19 cellular contexts compared by ENCODE assay signal in genomic region chr1:3911981-3912808, GRCh38. TPM values are rescaled to one million over a fixed set of nuclear protein-coding genes. Genes with fewer than 3 reads are reported as not detected.
A peak's percentile ranks its signal among the peaks of the same experiment; 100 is the strongest.
DNase-seq lines count a peak whose midpoint lies in the region; ATAC-seq, FAIRE-seq and TF ChIP-seq lines count a peak whose summit lies in the region.
"Had no signal": no experiment of that assay in that cellular context is flagged by ENCODE, and none has a peak within 500 bp of the region (broad histone marks: within the 10 kb centered on the region; RNA-seq: fewer than 3 reads in every experiment).

No MANE protein-coding gene starts in this region.

- TF ChIP-seq RAD21 in HepG2 (CRISPR knock-in tag; IDR thresholded peaks at IDR 0.05) = no peak

- TF ChIP-seq CTCF in SU-DHL-6 (IDR thresholded peaks at IDR 0.05; ENCODE audit: insufficient read depth, low read length, poor library complexity, severe bottlenecking) = no peak
- TF ChIP-seq CTCF in HepG2 (CRISPR knock-in tag; IDR thresholded peaks at IDR 0.05) = no peak

- H3K4me2 ChIP-seq in SU-DHL-6 (ENCODE audit: low read depth, low read length, poor library complexity, severe bottlenecking) = peak overlapping the region; percentile 75
- H3K4me2 ChIP-seq in HepG2 (ENCODE audit: low read depth, low read length) = no peak overlapping the region
- H3K4me2 ChIP-seq: GM23338 had no signal

- H3K79me2 ChIP-seq in SU-DHL-6 (ENCODE audit: insufficient read depth, low read length) (no peaks in the 10 kb centered on the region), HepG2 (ENCODE audit: insufficient read depth, low read length) (no peaks in the 10 kb centered on the region)

- peaks cover 8% of the 10 kb centered on the region; the same call in 1 of the 2 replicates for H3F3A ChIP-seq in SU-DHL-6 (ENCODE audit: insufficient read depth)

- H3K4me3 ChIP-seq in SU-DHL-6 (ENCODE audit: insufficient read depth, low read length, poor library complexity, severe bottlenecking) (no peak overlapping the region), HepG2 (replicated peaks in 1 of 3; ENCODE audit: insufficient read depth in 1 of 3, low read depth in 2 of 3, low read length in 3 of 3) (no peak overlapping the region), HAP-1 (no peak overlapping the region)
- H3K4me3 ChIP-seq: GM23338, SJSA1 had no signal

- intact Hi-C loops in HepG2 (cut with micrococcal nuclease; ENCODE audit: unreplicated experiment) = no loop called here
- intact Hi-C loops in posterior vena cava (cut with DNase I) = loop anchor here in 1 of 2 donors (2.0 kb wide), 1 partner anchor 33 kb away; no protein-coding TSS in a partner anchor

- in situ Hi-C loops in HepG2 (cut with HindIII; ENCODE audit: extremely low pct_ligation_motif_present, low pct_unique_long_range_greater_than_20kb) (loop anchor here (25.0 kb wide), 1 partner anchor 150 kb away; no protein-coding TSS in a partner anchor), HAP-1 (cut with MboI; ENCODE audit: low sequenced_read_pairs) (no loop called here)

- ATAC-seq in HepG2 (no peak), GM18861 (IDR thresholded peaks at IDR 0.05; ENCODE audit: unreplicated experiment) (no peak)

- H3K4me1 ChIP-seq in HepG2 (ENCODE audit: insufficient read depth, low read length) (peaks cover 24% of the 10 kb centered on the region), HAP-1 (no peaks in the 10 kb centered on the region)
- H3K4me1 ChIP-seq: SJSA1 had no signal

- no peaks in the 10 kb centered on the region for H3K9me2 ChIP-seq in SU-DHL-6 (replicated peaks; ENCODE audit: insufficient read depth, low read length)

- FAIRE-seq in HepG2 (lab: Jason Lieb, UNC) = no peak
- FAIRE-seq in GM12891 (lab: Jason Lieb, UNC) = no peak

- H3K27me3 ChIP-seq in SU-DHL-6 (ENCODE audit: low read length) (no peaks in the 10 kb centered on the region), HepG2 (ENCODE audit: control insufficient read depth in 1 of 2, insufficient read depth in 2 of 2, low read length in 2 of 2) (no peaks in the 10 kb centered on the region), HAP-1 (ENCODE audit: low read depth) (no peaks in the 10 kb centered on the region)

- POLR2A ChIA-PET in HepG2 (lab: Yijun Ruan, JAX) = no interaction called here

- H2AFZ ChIP-seq in SU-DHL-6 (ENCODE audit: low read depth, low read length, severe bottlenecking) = no peak overlapping the region
- H2AFZ ChIP-seq in HepG2 (ENCODE audit: low read length) = no peak overlapping the region
- H2AFZ ChIP-seq: GM23338 had no signal

- CTCF ChIA-PET in HepG2 (lab: Yijun Ruan, JAX; ENCODE audit: low intra/inter-chr PET ratio, low total read pairs) = no interaction called here

- H4K20me1 ChIP-seq in SU-DHL-6 (ENCODE audit: low read depth, low read length) (no peaks in the 10 kb centered on the region), HepG2 (ENCODE audit: insufficient read depth, low read length) (peaks cover 3% of the 10 kb centered on the region; the same call in 1 of the 2 replicates)

- no peaks in the 10 kb centered on the region for H3K36me3 ChIP-seq in SU-DHL-6 (ENCODE audit: low read length)
- H3K36me3 ChIP-seq in HepG2 (replicated peaks in 1 of 2; ENCODE audit: control insufficient read depth in 1 of 2, insufficient read depth in 2 of 2, low read length in 2 of 2) = no peaks in the 10 kb centered on the region
- H3K36me3 ChIP-seq in HAP-1 (replicated peaks) = no peaks in the 10 kb centered on the region
- H3K36me3 ChIP-seq: SJSA1 had no signal

- peak overlapping the region; percentile 99 for H3K27ac ChIP-seq in SU-DHL-6 (ENCODE audit: low read depth, low read length)
- no peak overlapping the region for H3K27ac ChIP-seq in HepG2 (ENCODE audit: extremely low read length, insufficient read depth, low read length)
- H3K27ac ChIP-seq: 22Rv1, SJSA1 had no signal

- H3K9ac ChIP-seq in SU-DHL-6 (ENCODE audit: low read length) = peak overlapping the region; percentile 65; the same call in 1 of the 2 replicates
- H3K9ac ChIP-seq in HepG2 (ENCODE audit: insufficient read depth, low read depth, low read length) = no peak overlapping the region

- no TSS peak for BruUV-seq in HepG2 (replicated peaks; lab: Mats Ljungman, UMichigan)

- WGBS in HepG2 (ENCODE audit: low lambda C conversion rate) = 88% methylated on average over 14 of the region's 38 CpGs

- peak; percentile 25 for DNase-seq in activated CD4-positive, CD25-positive, alpha-beta regulatory T cell treated with anti-CD3 and anti-CD28 coated beads, Interleukin-2, amount 50 U/mL, for 72 hours
- DNase-seq in activated CD4-positive, CD25-positive, alpha-beta regulatory T cell (lab: John Stamatoyannopoulos, UW) = no peak
- no peak for DNase-seq in HepG2 (ENCODE audit: low spot score)
- peak; percentile 71 for DNase-seq in posterior vena cava (ENCODE audit: low spot score)
- DNase-seq in GM12891 (ENCODE audit: insufficient read length, low spot score) = no peak
- no peak for DNase-seq in HAP-1 (ENCODE audit: low spot score in 2 of 2)
- DNase-seq: AML-193; CD4-positive, CD25-positive, alpha-beta regulatory T cell; COR-L47; GDM1; NCI-H1417 treated with DMSO at 0.1 percent for 48 hours; NCI-H187 treated with DMSO at 0.1 percent for 48 hours; NCI-H226; NCI-H524 had no signal

- no peak for TF ChIP-seq EP300 in HepG2 (IDR thresholded peaks at IDR 0.05; ENCODE audit: low read depth in 2 of 2, low read length in 2 of 2)
- TF ChIP-seq EP300 in HepG2 (CRISPR knock-in tag; IDR thresholded peaks at IDR 0.05; ENCODE audit: borderline replicate concordance) = no peak

- H3K9me3 ChIP-seq in SU-DHL-6 (ENCODE audit: insufficient read depth, low read length) (no peaks in the 10 kb centered on the region), HepG2 (ENCODE audit: low read length) (no peaks in the 10 kb centered on the region), HAP-1 (no peaks in the 10 kb centered on the region)
- H3K9me3 ChIP-seq: SJSA1 had no signal

- TF ChIP-seq POLR2A in HepG2 (IDR thresholded peaks at IDR 0.05; ENCODE audit: insufficient read depth in 1 of 2, low read depth in 2 of 2, low read length in 2 of 2) = no peak
- no peak for TF ChIP-seq POLR2A in GM12891 (IDR thresholded peaks at IDR 0.05; ENCODE audit: low read depth, low read length)

RNA-seq across cellular contexts. Expression of gene C1orf174, which starts 12.1 kb away (rescaled TPM):
- 31.4 and 43.4 TPM in 2 replicates for total RNA-seq in HepG2 (2016; rRNA removed; fragmentation: Illumina TruSeq; extraction: Trizol)
- 9.1 and 10.6 TPM in 2 replicates for total RNA-seq in HepG2 (2016; cell fraction: cytosol; rRNA removed; fragmentation: Illumina TruSeq; extraction: Trizol; ENCODE audit: low read depth)
- total RNA-seq in HepG2 (2016; cell fraction: insoluble cytoplasmic fraction; rRNA removed; fragmentation: Illumina TruSeq; extraction: Trizol) = 30.8 and 45.5 TPM in 2 replicates
- total RNA-seq in HepG2 (2016; cell fraction: membrane; rRNA removed; fragmentation: Illumina TruSeq; extraction: Trizol) = 23.1 and 25.3 TPM in 2 replicates
- 12.4 and 14.4 TPM in 2 replicates for total RNA-seq in HepG2 (2016; cell fraction: nucleus; rRNA removed; fragmentation: Illumina TruSeq; extraction: Trizol)
- 18.7 and 21.6 TPM in 2 replicates for polyA plus RNA-seq in HepG2 (2011; rRNA removed)
- 19.8 and 22.2 TPM in 2 replicates for polyA plus RNA-seq in HepG2 (2011; cell fraction: cytosol; rRNA removed)
- 12.8 and 14.0 TPM in 2 replicates for polyA plus RNA-seq in HepG2 (2011; cell fraction: nucleus; rRNA removed)
- polyA plus RNA-seq in HepG2 (2012) = 13.3 and 16.8 TPM in 2 replicates
- polyA plus RNA-seq in HepG2 (2016; cell fraction: cytosol; fragmentation: Illumina TruSeq; extraction: Trizol; ENCODE audit: low read depth) = 4.2 and 5.1 TPM in 2 replicates
- polyA plus RNA-seq in HepG2 (2016; cell fraction: insoluble cytoplasmic fraction; fragmentation: Illumina TruSeq; extraction: Trizol; ENCODE audit: low read depth) = 37.9 and 38.1 TPM in 2 replicates
- polyA plus RNA-seq in HepG2 (2016; cell fraction: membrane; fragmentation: Illumina TruSeq; extraction: Trizol; ENCODE audit: low read depth) = 11.1 and 13.7 TPM in 2 replicates
- polyA plus RNA-seq in HepG2 (2016; cell fraction: nucleus; fragmentation: Illumina TruSeq; extraction: Trizol; ENCODE audit: insufficient read depth, low read depth) = 24.6 and 27.6 TPM in 2 replicates
- polyA minus RNA-seq in HepG2 (2011; rRNA and poly(A)+ RNA removed; ENCODE audit: low replicate concordance) = 23.0 and 28.7 TPM in 2 replicates
- 11.2 and 12.0 TPM in 2 replicates for polyA minus RNA-seq in HepG2 (2011; cell fraction: cytosol; rRNA and poly(A)+ RNA removed)
- polyA minus RNA-seq in HepG2 (2011; cell fraction: nucleus; rRNA and poly(A)+ RNA removed) = 6.7 and 8.5 TPM in 2 replicates
- total RNA-seq in posterior vena cava = 10 to 100 TPM; 18.7 to 20.4 TPM
- polyA plus RNA-seq in GM12891 (2012; ENCODE audit: low read depth, missing spikeins) = 17.1 TPM

RNA-seq across cellular contexts. Expression of gene DFFB, which starts 54.9 kb away (rescaled TPM):
- total RNA-seq in HepG2 (2016; rRNA removed; fragmentation: Illumina TruSeq; extraction: Trizol) (8.7 and 9.3 TPM in 2 replicates), posterior vena cava (1 to 10 TPM; 4.8 to 5.2 TPM)
- 1.4 and 1.6 TPM in 2 replicates for total RNA-seq in HepG2 (2016; cell fraction: cytosol; rRNA removed; fragmentation: Illumina TruSeq; extraction: Trizol; ENCODE audit: low read depth)
- 8.7 and 9.2 TPM in 2 replicates for total RNA-seq in HepG2 (2016; cell fraction: insoluble cytoplasmic fraction; rRNA removed; fragmentation: Illumina TruSeq; extraction: Trizol)
- 4.1 and 4.7 TPM in 2 replicates for total RNA-seq in HepG2 (2016; cell fraction: membrane; rRNA removed; fragmentation: Illumina TruSeq; extraction: Trizol)
- total RNA-seq in HepG2 (2016; cell fraction: nucleus; rRNA removed; fragmentation: Illumina TruSeq; extraction: Trizol) = 5.0 and 6.1 TPM in 2 replicates
- polyA plus RNA-seq in HepG2 (2011; rRNA removed) = 4.6 and 4.8 TPM in 2 replicates
- polyA plus RNA-seq in HepG2 (2011; cell fraction: cytosol; rRNA removed) = 3.6 and 3.7 TPM in 2 replicates
- 7.8 and 8.5 TPM in 2 replicates for polyA plus RNA-seq in HepG2 (2011; cell fraction: nucleus; rRNA removed)
- polyA plus RNA-seq in HepG2 (2012) = 3.3 and 3.7 TPM in 2 replicates
- 0.69 and 0.75 TPM in 2 replicates for polyA plus RNA-seq in HepG2 (2016; cell fraction: cytosol; fragmentation: Illumina TruSeq; extraction: Trizol; ENCODE audit: low read depth)
- 6.4 and 7.8 TPM in 2 replicates for polyA plus RNA-seq in HepG2 (2016; cell fraction: insoluble cytoplasmic fraction; fragmentation: Illumina TruSeq; extraction: Trizol; ENCODE audit: low read depth)
- 1.5 and 1.9 TPM in 2 replicates for polyA plus RNA-seq in HepG2 (2016; cell fraction: membrane; fragmentation: Illumina TruSeq; extraction: Trizol; ENCODE audit: low read depth)
- 17.0 and 22.7 TPM in 2 replicates for polyA plus RNA-seq in HepG2 (2016; cell fraction: nucleus; fragmentation: Illumina TruSeq; extraction: Trizol; ENCODE audit: insufficient read depth, low read depth)
- polyA minus RNA-seq in HepG2 (2011; rRNA and poly(A)+ RNA removed; ENCODE audit: low replicate concordance) = 3.1 and 7.0 TPM in 2 replicates
- 1.3 and 2.0 TPM in 2 replicates for polyA minus RNA-seq in HepG2 (2011; cell fraction: cytosol; rRNA and poly(A)+ RNA removed)
- 2.4 and 3.9 TPM in 2 replicates for polyA minus RNA-seq in HepG2 (2011; cell fraction: nucleus; rRNA and poly(A)+ RNA removed)
- polyA plus RNA-seq in GM12891 (2012; ENCODE audit: low read depth, missing spikeins) = 2.1 TPM

RNA-seq across cellular contexts. Expression of gene CEP104, which starts 55.2 kb away (rescaled TPM):
- total RNA-seq in HepG2 (2016; rRNA removed; fragmentation: Illumina TruSeq; extraction: Trizol) = 20.4 and 33.8 TPM in 2 replicates
- 4.7 and 5.7 TPM in 2 replicates for total RNA-seq in HepG2 (2016; cell fraction: cytosol; rRNA removed; fragmentation: Illumina TruSeq; extraction: Trizol; ENCODE audit: low read depth)
- 17.2 and 21.3 TPM in 2 replicates for total RNA-seq in HepG2 (2016; cell fraction: insoluble cytoplasmic fraction; rRNA removed; fragmentation: Illumina TruSeq; extraction: Trizol)
- 17.1 and 18.2 TPM in 2 replicates for total RNA-seq in HepG2 (2016; cell fraction: membrane; rRNA removed; fragmentation: Illumina TruSeq; extraction: Trizol)
- 17.8 and 20.6 TPM in 2 replicates for total RNA-seq in HepG2 (2016; cell fraction: nucleus; rRNA removed; fragmentation: Illumina TruSeq; extraction: Trizol)
- polyA plus RNA-seq in HepG2 (2011; rRNA removed) = 19.0 and 30.1 TPM in 2 replicates
- polyA plus RNA-seq in HepG2 (2011; cell fraction: cytosol; rRNA removed) = 11.3 and 14.0 TPM in 2 replicates
- 34.2 TPM in 2 replicates for polyA plus RNA-seq in HepG2 (2011; cell fraction: nucleus; rRNA removed)
- 18.2 and 19.8 TPM in 2 replicates for polyA plus RNA-seq in HepG2 (2012)
- 5.7 and 6.7 TPM in 2 replicates for polyA plus RNA-seq in HepG2 (2016; cell fraction: cytosol; fragmentation: Illumina TruSeq; extraction: Trizol; ENCODE audit: low read depth)
- polyA plus RNA-seq in HepG2 (2016; cell fraction: insoluble cytoplasmic fraction; fragmentation: Illumina TruSeq; extraction: Trizol; ENCODE audit: low read depth) = 33.6 and 43.4 TPM in 2 replicates
- 16.8 and 19.5 TPM in 2 replicates for polyA plus RNA-seq in HepG2 (2016; cell fraction: membrane; fragmentation: Illumina TruSeq; extraction: Trizol; ENCODE audit: low read depth)
- polyA plus RNA-seq in HepG2 (2016; cell fraction: nucleus; fragmentation: Illumina TruSeq; extraction: Trizol; ENCODE audit: insufficient read depth, low read depth) = 33.5 and 33.9 TPM in 2 replicates
- 21.1 and 36.0 TPM in 2 replicates for polyA minus RNA-seq in HepG2 (2011; rRNA and poly(A)+ RNA removed; ENCODE audit: low replicate concordance)
- polyA minus RNA-seq in HepG2 (2011; cell fraction: cytosol; rRNA and poly(A)+ RNA removed) = 17.0 and 22.2 TPM in 2 replicates
- 32.4 and 38.9 TPM in 2 replicates for polyA minus RNA-seq in HepG2 (2011; cell fraction: nucleus; rRNA and poly(A)+ RNA removed)
- 10 to 100 TPM; 40.1 to 57.9 TPM for total RNA-seq in posterior vena cava
- polyA plus RNA-seq in GM12891 (2012; ENCODE audit: low read depth, missing spikeins) = 11.2 TPM

Comparison
In these comparisons a context has a peak if more than half of its experiments do, and no peak if none do; other contexts are left out.
1. DNase-seq: peak in activated CD4-positive, CD25-positive, alpha-beta regulatory T cell treated with anti-CD3 and anti-CD28 coated beads, Interleukin-2, amount 50 U/mL, for 72 hours (single experiment) and posterior vena cava (single experiment); none in activated CD4-positive, CD25-positive, alpha-beta regulatory T cell (0 of 4), HepG2 (single experiment), GM12891 (single experiment) and HAP-1 (0 of 2).